In the genomic region with DNA sequence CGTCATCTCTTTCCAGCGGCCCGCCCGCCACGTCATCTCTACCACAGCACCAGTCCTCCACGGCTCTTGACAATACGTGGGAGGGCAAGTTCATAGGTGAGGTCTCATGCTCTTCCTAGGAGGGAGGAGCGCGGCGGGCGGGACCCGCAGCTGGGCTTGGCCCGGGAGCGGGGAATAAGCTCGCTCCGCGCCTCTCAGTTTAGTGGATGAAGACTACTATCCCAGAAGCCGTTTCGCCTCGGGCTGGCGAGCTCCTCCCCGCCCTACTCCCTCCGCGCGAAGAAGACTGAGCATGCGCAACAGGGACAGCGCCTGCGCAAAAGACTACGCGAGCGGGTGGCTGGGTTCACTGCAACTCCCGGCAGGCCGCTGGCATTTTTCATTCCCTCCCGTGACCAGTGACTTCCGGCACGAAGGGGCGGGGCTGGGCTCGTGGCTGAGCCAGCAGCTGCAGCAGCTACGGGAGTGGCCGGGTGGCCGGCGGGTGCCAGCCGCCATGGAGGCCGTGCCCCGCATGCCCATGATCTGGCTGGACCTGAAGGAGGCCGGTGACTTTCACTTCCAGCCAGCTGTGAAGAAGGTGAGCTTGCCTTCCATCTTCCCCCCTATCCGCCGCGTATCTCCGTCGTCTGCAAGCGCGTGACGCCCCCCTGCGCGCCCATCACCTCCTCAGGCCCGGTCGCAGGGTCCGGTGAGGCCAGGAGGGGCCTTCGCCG, we compare ENCODE assay signal across 1 cellular context.
TF ChIP-seq lines count a peak whose summit lies in the region.

A gene with protein sequence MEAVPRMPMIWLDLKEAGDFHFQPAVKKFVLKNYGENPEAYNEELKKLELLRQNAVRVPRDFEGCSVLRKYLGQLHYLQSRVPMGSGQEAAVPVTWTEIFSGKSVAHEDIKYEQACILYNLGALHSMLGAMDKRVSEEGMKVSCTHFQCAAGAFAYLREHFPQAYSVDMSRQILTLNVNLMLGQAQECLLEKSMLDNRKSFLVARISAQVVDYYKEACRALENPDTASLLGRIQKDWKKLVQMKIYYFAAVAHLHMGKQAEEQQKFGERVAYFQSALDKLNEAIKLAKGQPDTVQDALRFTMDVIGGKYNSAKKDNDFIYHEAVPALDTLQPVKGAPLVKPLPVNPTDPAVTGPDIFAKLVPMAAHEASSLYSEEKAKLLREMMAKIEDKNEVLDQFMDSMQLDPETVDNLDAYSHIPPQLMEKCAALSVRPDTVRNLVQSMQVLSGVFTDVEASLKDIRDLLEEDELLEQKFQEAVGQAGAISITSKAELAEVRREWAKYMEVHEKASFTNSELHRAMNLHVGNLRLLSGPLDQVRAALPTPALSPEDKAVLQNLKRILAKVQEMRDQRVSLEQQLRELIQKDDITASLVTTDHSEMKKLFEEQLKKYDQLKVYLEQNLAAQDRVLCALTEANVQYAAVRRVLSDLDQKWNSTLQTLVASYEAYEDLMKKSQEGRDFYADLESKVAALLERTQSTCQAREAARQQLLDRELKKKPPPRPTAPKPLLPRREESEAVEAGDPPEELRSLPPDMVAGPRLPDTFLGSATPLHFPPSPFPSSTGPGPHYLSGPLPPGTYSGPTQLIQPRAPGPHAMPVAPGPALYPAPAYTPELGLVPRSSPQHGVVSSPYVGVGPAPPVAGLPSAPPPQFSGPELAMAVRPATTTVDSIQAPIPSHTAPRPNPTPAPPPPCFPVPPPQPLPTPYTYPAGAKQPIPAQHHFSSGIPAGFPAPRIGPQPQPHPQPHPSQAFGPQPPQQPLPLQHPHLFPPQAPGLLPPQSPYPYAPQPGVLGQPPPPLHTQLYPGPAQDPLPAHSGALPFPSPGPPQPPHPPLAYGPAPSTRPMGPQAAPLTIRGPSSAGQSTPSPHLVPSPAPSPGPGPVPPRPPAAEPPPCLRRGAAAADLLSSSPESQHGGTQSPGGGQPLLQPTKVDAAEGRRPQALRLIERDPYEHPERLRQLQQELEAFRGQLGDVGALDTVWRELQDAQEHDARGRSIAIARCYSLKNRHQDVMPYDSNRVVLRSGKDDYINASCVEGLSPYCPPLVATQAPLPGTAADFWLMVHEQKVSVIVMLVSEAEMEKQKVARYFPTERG (N-terminal part only) (plus strand): TSS at position 421 of the 716 bp plus-strand sequence. CDS start 76 bp downstream, at position 497.

TF ChIP-seq in K562, 482 proteins besides CTCF, POLR2A, EP300 and RAD21 (continued from another document and continues in another):
- TF ChIP-seq, protein P1, sequence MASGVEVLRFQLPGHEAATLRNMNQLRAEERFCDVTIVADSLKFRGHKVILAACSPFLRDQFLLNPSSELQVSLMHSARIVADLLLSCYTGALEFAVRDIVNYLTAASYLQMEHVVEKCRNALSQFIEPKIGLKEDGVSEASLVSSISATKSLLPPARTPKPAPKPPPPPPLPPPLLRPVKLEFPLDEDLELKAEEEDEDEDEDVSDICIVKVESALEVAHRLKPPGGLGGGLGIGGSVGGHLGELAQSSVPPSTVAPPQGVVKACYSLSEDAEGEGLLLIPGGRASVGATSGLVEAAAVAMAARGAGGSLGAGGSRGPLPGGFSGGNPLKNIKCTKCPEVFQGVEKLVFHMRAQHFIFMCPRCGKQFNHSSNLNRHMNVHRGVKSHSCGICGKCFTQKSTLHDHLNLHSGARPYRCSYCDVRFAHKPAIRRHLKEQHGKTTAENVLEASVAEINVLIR (CRISPR knock-in tag; IDR thresholded peaks at IDR 0.05): peak; percentile 67
- TF ChIP-seq POLR2B (IDR thresholded peaks at IDR 0.05; ENCODE audit: low read depth, partially characterized antibody): peak; percentile 88
- peak; percentile 59 for TF ChIP-seq DACH1 (IDR thresholded peaks at IDR 0.05; ENCODE audit: partially characterized antibody)
- peak; percentile 4; the same call in 1 of the 2 replicates for TF ChIP-seq NFE2 (IDR thresholded peaks at IDR 0.05; ENCODE audit: low read depth)
- no peak for TF ChIP-seq ATF4 (CRISPR knock-in tag; IDR thresholded peaks at IDR 0.05)
- no peak for TF ChIP-seq PYGO2 (tag; IDR thresholded peaks at IDR 0.05)
- TF ChIP-seq ETV6 (IDR thresholded peaks at IDR 0.05; ENCODE audit: borderline replicate concordance in 1 of 2, low read depth in 2 of 2, low read length in 1 of 2): no peak; a peak in 1 of 4 replicates
- TF ChIP-seq ETV6 (CRISPR knock-in tag; IDR thresholded peaks at IDR 0.05; ENCODE audit: borderline replicate concordance): no peak
- no peak for TF ChIP-seq ZNF586 (CRISPR knock-in tag; conservative IDR thresholded peaks at IDR 0.05)
- peak; percentile 74; the same call in 1 of the 2 replicates for TF ChIP-seq ZNF282 (CRISPR knock-in tag; IDR thresholded peaks at IDR 0.05)
- TF ChIP-seq, protein P2, sequence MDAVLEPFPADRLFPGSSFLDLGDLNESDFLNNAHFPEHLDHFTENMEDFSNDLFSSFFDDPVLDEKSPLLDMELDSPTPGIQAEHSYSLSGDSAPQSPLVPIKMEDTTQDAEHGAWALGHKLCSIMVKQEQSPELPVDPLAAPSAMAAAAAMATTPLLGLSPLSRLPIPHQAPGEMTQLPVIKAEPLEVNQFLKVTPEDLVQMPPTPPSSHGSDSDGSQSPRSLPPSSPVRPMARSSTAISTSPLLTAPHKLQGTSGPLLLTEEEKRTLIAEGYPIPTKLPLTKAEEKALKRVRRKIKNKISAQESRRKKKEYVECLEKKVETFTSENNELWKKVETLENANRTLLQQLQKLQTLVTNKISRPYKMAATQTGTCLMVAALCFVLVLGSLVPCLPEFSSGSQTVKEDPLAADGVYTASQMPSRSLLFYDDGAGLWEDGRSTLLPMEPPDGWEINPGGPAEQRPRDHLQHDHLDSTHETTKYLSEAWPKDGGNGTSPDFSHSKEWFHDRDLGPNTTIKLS (IDR thresholded peaks at IDR 0.05; ENCODE audit: borderline replicate concordance, low read depth): peak; percentile 99
- peak; percentile 96 for TF ChIP-seq GABPB1 (CRISPR knock-in tag; IDR thresholded peaks at IDR 0.05)
- no peak for TF ChIP-seq ZNF644 (tag; IDR thresholded peaks at IDR 0.05; ENCODE audit: low read depth)
- TF ChIP-seq NEUROD1 (IDR thresholded peaks at IDR 0.05; ENCODE audit: borderline replicate concordance, low read depth, low read length, partially characterized antibody): peak; percentile 55
- no peak for TF ChIP-seq CEBPB (tag; IDR thresholded peaks at IDR 0.05)
- TF ChIP-seq ARID3A (IDR thresholded peaks at IDR 0.05; ENCODE audit: borderline replicate concordance, low read depth, low read length): no peak
- TF ChIP-seq ZNF121 (CRISPR knock-in tag; conservative IDR thresholded peaks at IDR 0.05): no peak
- no peak; the same call in none of the 2 replicates for TF ChIP-seq CTBP1 (IDR thresholded peaks at IDR 0.05; ENCODE audit: borderline replicate concordance)
- no peak for TF ChIP-seq ZNF184 (CRISPR knock-in tag; IDR thresholded peaks at IDR 0.05)
- TF ChIP-seq XRCC5 (IDR thresholded peaks at IDR 0.05; ENCODE audit: low read depth, low read length): peak; percentile 27
- peak in 1 of 2 experiments; percentile 75 for TF ChIP-seq E2F6 (IDR thresholded peaks at IDR 0.05; ENCODE audit: borderline replicate concordance in 1 of 2, extremely low read depth in 1 of 2, insufficient read depth in 1 of 2, insufficient read length in 1 of 2, low read depth in 1 of 2, low read length in 1 of 2, poor library complexity in 1 of 2, severe bottlenecking in 1 of 2)
- peak; percentile 91 for TF ChIP-seq NR2C1 (IDR thresholded peaks at IDR 0.05)
- peak; percentile 95 for TF ChIP-seq NR2C1 (tag; IDR thresholded peaks at IDR 0.05)
- TF ChIP-seq TCF15 (CRISPR knock-in tag; IDR thresholded peaks at IDR 0.05): no peak
- TF ChIP-seq SREBF2 (CRISPR knock-in tag; IDR thresholded peaks at IDR 0.05): no peak
- TF ChIP-seq KLF10 (CRISPR knock-in tag; IDR thresholded peaks at IDR 0.05): no peak
- TF ChIP-seq KLF13 (tag; IDR thresholded peaks at IDR 0.05; ENCODE audit: borderline replicate concordance, low read depth): peak; percentile 95
- TF ChIP-seq, protein P3, sequence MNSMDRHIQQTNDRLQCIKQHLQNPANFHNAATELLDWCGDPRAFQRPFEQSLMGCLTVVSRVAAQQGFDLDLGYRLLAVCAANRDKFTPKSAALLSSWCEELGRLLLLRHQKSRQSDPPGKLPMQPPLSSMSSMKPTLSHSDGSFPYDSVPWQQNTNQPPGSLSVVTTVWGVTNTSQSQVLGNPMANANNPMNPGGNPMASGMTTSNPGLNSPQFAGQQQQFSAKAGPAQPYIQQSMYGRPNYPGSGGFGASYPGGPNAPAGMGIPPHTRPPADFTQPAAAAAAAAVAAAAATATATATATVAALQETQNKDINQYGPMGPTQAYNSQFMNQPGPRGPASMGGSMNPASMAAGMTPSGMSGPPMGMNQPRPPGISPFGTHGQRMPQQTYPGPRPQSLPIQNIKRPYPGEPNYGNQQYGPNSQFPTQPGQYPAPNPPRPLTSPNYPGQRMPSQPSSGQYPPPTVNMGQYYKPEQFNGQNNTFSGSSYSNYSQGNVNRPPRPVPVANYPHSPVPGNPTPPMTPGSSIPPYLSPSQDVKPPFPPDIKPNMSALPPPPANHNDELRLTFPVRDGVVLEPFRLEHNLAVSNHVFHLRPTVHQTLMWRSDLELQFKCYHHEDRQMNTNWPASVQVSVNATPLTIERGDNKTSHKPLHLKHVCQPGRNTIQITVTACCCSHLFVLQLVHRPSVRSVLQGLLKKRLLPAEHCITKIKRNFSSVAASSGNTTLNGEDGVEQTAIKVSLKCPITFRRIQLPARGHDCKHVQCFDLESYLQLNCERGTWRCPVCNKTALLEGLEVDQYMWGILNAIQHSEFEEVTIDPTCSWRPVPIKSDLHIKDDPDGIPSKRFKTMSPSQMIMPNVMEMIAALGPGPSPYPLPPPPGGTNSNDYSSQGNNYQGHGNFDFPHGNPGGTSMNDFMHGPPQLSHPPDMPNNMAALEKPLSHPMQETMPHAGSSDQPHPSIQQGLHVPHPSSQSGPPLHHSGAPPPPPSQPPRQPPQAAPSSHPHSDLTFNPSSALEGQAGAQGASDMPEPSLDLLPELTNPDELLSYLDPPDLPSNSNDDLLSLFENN (IDR thresholded peaks at IDR 0.05; ENCODE audit: low read depth in 2 of 2, low read length in 2 of 2): no peak
- TF ChIP-seq SRSF1 (IDR thresholded peaks at IDR 0.05; ENCODE audit: low read depth, low read length): no peak
- peak; percentile 52; the same call in 1 of the 2 replicates for TF ChIP-seq ZC3H8 (IDR thresholded peaks at IDR 0.05)
- peak; percentile 95 for TF ChIP-seq HMGN3 (IDR thresholded peaks at IDR 0.05; ENCODE audit: borderline replicate concordance, extremely low read depth, insufficient read length, low read depth, low read length)
- TF ChIP-seq POLR3G (IDR thresholded peaks at IDR 0.05; ENCODE audit: extremely low read depth, insufficient read length, insufficient replicate concordance): no peak
- no peak for TF ChIP-seq MTA2 (IDR thresholded peaks at IDR 0.05; ENCODE audit: low read depth)
- TF ChIP-seq FOXP4 (CRISPR knock-in tag; IDR thresholded peaks at IDR 0.05; ENCODE audit: borderline replicate concordance): peak; percentile 94
- TF ChIP-seq ATF7 (IDR thresholded peaks at IDR 0.05): peak; percentile 87
- TF ChIP-seq TAF7 (tag; IDR thresholded peaks at IDR 0.05): peak; percentile 63; the same call in 1 of the 2 replicates
- no peak for TF ChIP-seq ZNF507 (tag; conservative IDR thresholded peaks at IDR 0.05)
- 0 out of 2 replicates have a peak, but pooled peaks have one; percentile 51 for TF ChIP-seq FOXP1 (CRISPR knock-in tag; IDR thresholded peaks at IDR 0.05)
- peak; percentile 71 to 74; a peak in 2 of 4 replicates for TF ChIP-seq TEAD1 (CRISPR knock-in tag; IDR thresholded peaks at IDR 0.05)
- TF ChIP-seq NBN (IDR thresholded peaks at IDR 0.05; ENCODE audit: low read depth): peak; percentile 49; the same call in 1 of the 2 replicates
- TF ChIP-seq MIER1 (IDR thresholded peaks at IDR 0.05; ENCODE audit: low read depth): no peak
- no peak for TF ChIP-seq KLF16 (IDR thresholded peaks at IDR 0.05)
